Comparison of ENCODE assay signal across 8 cellular contexts in the genomic region with DNA sequence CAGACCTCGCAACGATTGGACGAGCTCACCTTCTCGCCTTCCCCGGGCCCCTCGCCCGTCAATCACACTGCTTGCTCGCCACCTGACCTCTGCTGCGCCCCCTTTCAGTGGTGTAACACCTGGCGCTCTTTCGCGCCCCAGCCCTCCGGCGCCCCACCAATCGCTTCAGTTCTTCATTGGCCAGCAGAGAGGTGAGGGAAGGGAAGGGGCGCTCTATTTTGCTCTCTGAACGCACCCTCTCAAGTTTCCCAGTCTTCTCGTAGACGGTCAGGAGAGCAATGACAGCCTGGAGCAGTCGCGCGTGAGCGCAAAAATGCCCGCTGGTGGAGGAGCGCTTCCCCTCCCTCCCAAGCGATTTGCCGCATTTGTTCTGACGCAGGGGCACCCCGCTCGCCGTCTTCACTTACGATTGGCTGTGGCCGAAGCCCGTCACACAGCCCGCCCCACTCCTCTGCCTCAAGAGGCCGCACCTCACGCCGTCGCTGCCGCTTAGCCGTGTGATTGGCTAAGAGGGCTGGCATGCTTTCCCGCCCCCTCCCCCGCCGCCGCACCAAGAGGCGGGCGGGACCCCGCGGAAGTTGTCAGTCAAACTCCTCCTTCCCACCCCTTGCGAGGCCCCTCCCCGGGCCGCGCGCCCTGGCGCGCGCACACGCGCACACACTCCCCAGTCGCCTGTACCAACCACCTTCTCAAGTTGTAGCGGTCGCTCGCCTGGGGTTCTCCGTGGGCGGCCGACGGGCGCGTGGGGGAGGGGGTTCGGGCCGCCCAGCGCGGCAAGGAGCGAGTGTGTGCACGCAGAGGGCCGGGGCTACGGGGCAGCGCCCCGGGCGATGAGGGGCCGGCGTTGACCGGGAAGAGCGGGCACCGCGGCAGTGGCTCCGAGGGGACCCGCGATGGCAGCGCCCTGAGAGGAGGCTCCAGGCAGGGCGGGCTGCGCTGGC. TPM values are rescaled to one million over a fixed set of nuclear protein-coding genes. Genes with fewer than 3 reads are reported as not detected.
DNase-seq lines count a peak whose midpoint lies in the region; ATAC-seq and TF ChIP-seq lines count a peak whose summit lies in the region.

Gene PPP2R5A (plus strand): TSS at position 667 of the 941 bp plus-strand sequence. CDS start 701 bp downstream, outside the sequence.

- H3K36me3 ChIP-seq in DOHH2 (ENCODE audit: control insufficient read depth, low read length): peaks cover 18% of the 10 kb centered on the region
- peaks cover 0 to 5% (median 0%) of the 10 kb centered on the region in 3 experiments for H3K36me3 ChIP-seq in naive thymus-derived CD4-positive, alpha-beta T cell (ENCODE audit: control insufficient read depth in 2 of 3, insufficient read depth in 3 of 3, low read length in 3 of 3)

- peak; percentile 67 for TF ChIP-seq CTCF in DOHH2 (IDR thresholded peaks at IDR 0.05; ENCODE audit: low read depth, low read length, poor library complexity, severe bottlenecking)

- no peaks in the 10 kb centered on the region for H4K20me1 ChIP-seq in DOHH2 (ENCODE audit: control insufficient read depth, insufficient read depth, low read depth, low read length)

- H3K79me2 ChIP-seq in DOHH2 (ENCODE audit: control insufficient read depth, low read length): peaks cover 43% of the 10 kb centered on the region

- peak; percentile 98 for DNase-seq in Kasumi-1 (lab: John Stamatoyannopoulos, UW)
- DNase-seq in RPMI7951 (ENCODE audit: low read depth): peak; percentile 98
- DNase-seq in activated T-helper 1 cell treated with anti-CD3 and anti-CD28 coated beads, Interleukin-2, amount 50 U/mL, for 16 hours (ENCODE audit: low read depth in 1 of 2, low spot score in 1 of 2): peak; percentile 95 to 99
- peak; percentile 100 for DNase-seq in fibroblast of gingiva (ENCODE audit: low read depth)
- DNase-seq in naive thymus-derived CD4-positive, alpha-beta T cell: peak; percentile 95 to 99 (median 99)
- peak; percentile 95 to 99 (median 98) for DNase-seq in stimulated activated naive CD4-positive, alpha-beta T cell (lab: John Stamatoyannopoulos, UW)

- 0 out of 2 replicates have a peak, but pooled peaks cover 9% of the 10 kb centered on the region for H3F3A ChIP-seq in DOHH2 (ENCODE audit: control insufficient read depth, insufficient read depth)

- peaks cover 0 to 2% (median 0%) of the 10 kb centered on the region in 11 donors for H3K9me3 Mint-ChIP-seq in naive thymus-derived CD4-positive, alpha-beta T cell

- no peaks in the 10 kb centered on the region for H3K27me3 ChIP-seq in DOHH2 (ENCODE audit: control insufficient read depth, low read length)
- no peaks in the 10 kb centered on the region for H3K27me3 ChIP-seq in naive thymus-derived CD4-positive, alpha-beta T cell (ENCODE audit: control insufficient read depth in 2 of 2, insufficient read depth in 2 of 2, low read length in 2 of 2)

- peaks cover 0 to 6% (median 0%) of the 10 kb centered on the region in 5 donors for H3K27me3 Mint-ChIP-seq in naive thymus-derived CD4-positive, alpha-beta T cell

- peaks cover 30% of the 10 kb centered on the region for H3K4me1 ChIP-seq in DOHH2 (ENCODE audit: control insufficient read depth, low read length)
- peaks cover 19 to 26% of the 10 kb centered on the region in 2 donors for H3K4me1 ChIP-seq in naive thymus-derived CD4-positive, alpha-beta T cell (ENCODE audit: control insufficient read depth in 2 of 2, insufficient read depth in 2 of 2, low read length in 2 of 2)

- H3K27ac ChIP-seq in DOHH2 (ENCODE audit: low read depth, low read length): peak within 1 kb of the TSS; percentile 77
- H3K27ac ChIP-seq in naive thymus-derived CD4-positive, alpha-beta T cell (ENCODE audit: low read depth, low read length): peak within 1 kb of the TSS; percentile 96

- peak within 1 kb of the TSS; percentile 83 for H3K4me3 ChIP-seq in DOHH2 (ENCODE audit: low read length)
- peak within 1 kb of the TSS; percentile 96 for H3K4me3 ChIP-seq in naive thymus-derived CD4-positive, alpha-beta T cell (ENCODE audit: low read length)

- no peaks in the 10 kb centered on the region for H3K9me2 ChIP-seq in DOHH2 (replicated peaks; ENCODE audit: control insufficient read depth, low read length)

- peak; percentile 88 for ATAC-seq in GM21825 (IDR thresholded peaks at IDR 0.05; ENCODE audit: unreplicated experiment)
- peak; percentile 92 for ATAC-seq in naive thymus-derived CD4-positive, alpha-beta T cell

- POLR2A ChIA-PET in naive thymus-derived CD4-positive, alpha-beta T cell (lab: Charles Lee): interaction anchor here (0.6 to 2.8 kb wide), 21 partner anchors 10 to 507 kb away, joined by 3 to 32 read pairs (median 3); partner anchors contain the start of genes DTL, INTS7 and PACC1

- H3K4me2 ChIP-seq in DOHH2 (ENCODE audit: low read length): peak within 1 kb of the TSS; percentile 94

- H3K4me3 Mint-ChIP-seq in naive thymus-derived CD4-positive, alpha-beta T cell: peak within 1 kb of the TSS; percentile 94 to 100 (median 98)

- H3K27ac Mint-ChIP-seq in naive thymus-derived CD4-positive, alpha-beta T cell: peak within 1 kb of the TSS; percentile 96 to 99 (median 98)

- intact Hi-C loops in naive thymus-derived CD4-positive, alpha-beta T cell (cut with micrococcal nuclease): loop anchor here (1.0 to 10.0 kb wide), 23 partner anchors 29 to 2000 kb away; partner anchors contain the start of genes ANGEL2 (in 2 of the 2), ATF3 (in 2 of the 2), DTL (in 2 of the 2) and INTS7 (in 2 of the 2)

- peaks cover 21 to 49% (median 43%) of the 10 kb centered on the region in 7 donors for H3K4me1 Mint-ChIP-seq in naive thymus-derived CD4-positive, alpha-beta T cell

- H3K36me3 Mint-ChIP-seq in naive thymus-derived CD4-positive, alpha-beta T cell: peaks cover 0 to 16% (median 0%) of the 10 kb centered on the region in 5 donors

- no peaks in the 10 kb centered on the region for H3K9me3 ChIP-seq in DOHH2 (ENCODE audit: control insufficient read depth, insufficient read depth, low read length)
- H3K9me3 ChIP-seq in naive thymus-derived CD4-positive, alpha-beta T cell (ENCODE audit: control insufficient read depth in 2 of 3, low read length in 3 of 3): no peaks in the 10 kb centered on the region

- CTCF ChIA-PET in naive thymus-derived CD4-positive, alpha-beta T cell (lab: Charles Lee): interaction anchor here (0.9 to 3.1 kb wide), 4 partner anchors 10 to 223 kb away, joined by 4 to 29 read pairs (median 4); no protein-coding TSS in a partner anchor

RNA-seq across cellular contexts. Expression of gene PPP2R5A, which starts in this region (rescaled TPM):
- 25.0 and 30.4 TPM in 2 replicates for total RNA-seq in RPMI7951 (2014; rRNA removed; shearing (Covaris generic))
- 10 to 100 TPM; 38.5 to 52.7 (median 49.8) TPM for total RNA-seq in naive thymus-derived CD4-positive, alpha-beta T cell
- 10 to 100 TPM; 22.9 to 27.5 TPM for polyA plus RNA-seq in naive thymus-derived CD4-positive, alpha-beta T cell

Comparison
In these comparisons a context has a peak if more than half of its experiments do, and no peak if none do; other contexts are left out.
1. Peak in every context shown above with its lines: DNase-seq, ATAC-seq, H3K4me3 ChIP-seq and H3K27ac ChIP-seq.